In genomic region chr11:24723231-24723630, GRCh38 we compare ENCODE assay signal across 27 cellular contexts.
DNase-seq lines count a peak whose midpoint lies in the region; ATAC-seq and TF ChIP-seq lines count a peak whose summit lies in the region.
"Had no signal": no experiment of that assay in that cellular context is flagged by ENCODE, and none has a peak within 500 bp of the region (broad histone marks: within the 10 kb centered on the region; RNA-seq: fewer than 3 reads in every experiment).

No MANE protein-coding gene starts in this region.

- no peaks in the 10 kb centered on the region for H3F3A ChIP-seq in PC-3 (ENCODE audit: low read length, unreplicated experiment)

- H3K4me3 ChIP-seq in PC-3 (ENCODE audit: low read length) = no peak overlapping the region
- H3K4me3 ChIP-seq: A549; BLaER1; BLaER1 treated with 17β-estradiol and CSF1 and Interleukin-3, amounts not matched to agents 10 nM and 100 nM had no signal

- no TSS peak for BruUV-seq in PC-3 (replicated peaks; lab: Mats Ljungman, UMichigan)

- H3K4me2 ChIP-seq in PC-3 (ENCODE audit: low read length) = peak overlapping the region; percentile 18; the same call in 1 of the 2 replicates
- H3K4me2 ChIP-seq: A549; BLaER1; BLaER1 treated with 17β-estradiol and CSF1 and Interleukin-3, amounts not matched to agents 10 nM and 100 nM had no signal

- no peak for TF ChIP-seq CTCF in PC-3 (conservative IDR thresholded peaks at IDR 0.05; ENCODE audit: low read depth, low read length)

- H3K9ac ChIP-seq in PC-3 (ENCODE audit: low read length) = no peak overlapping the region
- H3K9ac ChIP-seq: BLaER1; BLaER1 treated with 17β-estradiol and CSF1 and Interleukin-3, amounts not matched to agents 10 nM and 100 nM had no signal

- no peak overlapping the region for H2AFZ ChIP-seq in PC-3 (ENCODE audit: low read length)

- H3K4me1 ChIP-seq in PC-3 (ENCODE audit: insufficient read depth, low read length) = peaks cover 8% of the 10 kb centered on the region; the same call in 1 of the 2 replicates
- H3K4me1 ChIP-seq: A549; BE2C; BLaER1; BLaER1 treated with 17β-estradiol and CSF1 and Interleukin-3, amounts not matched to agents 10 nM and 100 nM; Caco-2 had no signal

- H4K20me1 ChIP-seq in PC-3 (ENCODE audit: low read length) = no peaks in the 10 kb centered on the region
- H4K20me1 ChIP-seq: BLaER1; BLaER1 treated with 17β-estradiol and CSF1 and Interleukin-3, amounts not matched to agents 10 nM and 100 nM had no signal

- DNase-seq in PC-3 = peak; percentile 62
- DNase-seq: 8988T; ACHN; AML-193; BE2C; C1 segment of cervical spinal cord; Caco-2; Calu3; CD4-positive, alpha-beta memory T cell; CD4-positive, alpha-beta T cell; CD4-positive, CD25-positive, alpha-beta regulatory T cell; CD8-positive, alpha-beta memory T cell; CD8-positive, alpha-beta T cell; COR-L47; DMS 273 treated with DMSO at 0.1 percent for 48 hours; DMS153; DMS53; DMS79; DMS79 treated with DMSO at 0.1 percent for 48 hours; DND-41; EL had no signal

- H3K79me2 ChIP-seq in PC-3 (ENCODE audit: low read length) = no peaks in the 10 kb centered on the region

- H3K27ac ChIP-seq in PC-3 (ENCODE audit: low read length) = peak overlapping the region; percentile 54
- H3K27ac ChIP-seq: 22Rv1; A549; BLaER1; BLaER1 treated with 17β-estradiol and CSF1 and Interleukin-3, amounts not matched to agents 10 nM and 100 nM; C4-2B had no signal

- H3K36me3 ChIP-seq in PC-3 (ENCODE audit: low read depth, low read length) = no peaks in the 10 kb centered on the region
- H3K36me3 ChIP-seq: BE2C; BLaER1; BLaER1 treated with 17β-estradiol and CSF1 and Interleukin-3, amounts not matched to agents 10 nM and 100 nM had no signal

- intact Hi-C loops in PC-3 (cut with micrococcal nuclease) = loop anchor here (1.0 to 5.0 kb wide), 3 partner anchors 87 to 210 kb away; no protein-coding TSS in a partner anchor

- ATAC-seq in PC-3 = peak; percentile 93
- no peak for ATAC-seq in GM21528 (IDR thresholded peaks at IDR 0.05; ENCODE audit: low FRiP score, unreplicated experiment)
- ATAC-seq: A549; CD8-positive, alpha-beta T cell had no signal

- no peaks in the 10 kb centered on the region for H3K9me2 ChIP-seq in PC-3 (replicated peaks; ENCODE audit: low read length)

- no peaks in the 10 kb centered on the region for H3K9me3 ChIP-seq in PC-3 (ENCODE audit: low read length)
- H3K9me3 ChIP-seq: A549, BE2C, BLaER1 had no signal

- POLR2A ChIA-PET in PC-3 (lab: Charles Lee; ENCODE audit: unreplicated experiment) = no interaction called here

- CTCF ChIA-PET in PC-3 (lab: Charles Lee) = no interaction called here

- H3K27me3 ChIP-seq in PC-3 (ENCODE audit: low read length) = no peaks in the 10 kb centered on the region
- H3K27me3 ChIP-seq: BE2C; BLaER1; BLaER1 treated with 17β-estradiol and CSF1 and Interleukin-3, amounts not matched to agents 10 nM and 100 nM had no signal
